15 cellular contexts compared by ENCODE assay signal in the genomic region with DNA sequence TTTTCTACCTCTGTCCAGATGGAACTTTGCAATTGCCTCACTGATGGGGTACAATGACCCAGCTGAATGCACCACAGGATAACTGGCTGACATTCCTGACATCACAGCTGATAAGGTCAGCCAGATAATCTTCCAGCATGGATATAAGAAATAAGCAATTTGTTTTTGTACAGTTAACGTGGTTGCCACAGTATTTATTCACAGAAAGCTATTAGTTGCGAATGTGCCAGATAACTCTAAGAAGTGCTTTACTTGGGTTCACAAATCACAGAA.
"Had no signal": no experiment of that assay in that cellular context is flagged by ENCODE, and none has a peak within 500 bp of the region (broad histone marks: within the 10 kb centered on the region; RNA-seq: fewer than 3 reads in every experiment).

No MANE protein-coding gene starts in this region.

- H3K27me3 Mint-ChIP-seq: activated naive CD4-positive, alpha-beta T cell treated with anti-CD3 and anti-CD28 coated beads, Interleukin-2, amount 50 U/mL, for 24 hours; naive B cell had no signal

- H3K4me3 Mint-ChIP-seq: activated naive CD4-positive, alpha-beta T cell treated with anti-CD3 and anti-CD28 coated beads, Interleukin-2, amount 50 U/mL, for 24 hours; naive B cell; T-helper 1 cell treated with Interleukin-12 subunit alpha and Interleukin-12 subunit beta and Interleukin-4 antibody, amounts not matched to agents 30 μg/mL and 1 μg/mL, for 36 hours had no signal

- DNase-seq: activated CD4-positive, CD25-positive, alpha-beta regulatory T cell treated with anti-CD3 and anti-CD28 coated beads, Interleukin-2, amount 50 U/mL, for 72 hours; activated gamma-delta T cell; effector memory CD4-positive, alpha-beta T cell; esophagus squamous epithelium; left colon; naive B cell; stimulated activated naive CD8-positive, alpha-beta T cell treated with anti-CD3 and anti-CD28 coated beads, Interleukin-15, Interleukin-2, amounts not matched to agents 100 U/mL and 50 U/mL, for 24 hours; substantia nigra; tibial artery had no signal

- H3K27ac ChIP-seq: cardiac muscle cell, esophagus squamous epithelium, hepatocyte, tibial artery had no signal

- H3K4me1 Mint-ChIP-seq: activated naive CD4-positive, alpha-beta T cell treated with anti-CD3 and anti-CD28 coated beads, Interleukin-2, amount 50 U/mL, for 24 hours had no signal

- FAIRE-seq: islet of Langerhans had no signal

- H3K36me3 Mint-ChIP-seq: activated naive CD4-positive, alpha-beta T cell treated with anti-CD3 and anti-CD28 coated beads, Interleukin-2, amount 50 U/mL, for 24 hours; naive B cell had no signal

- H3K27me3 ChIP-seq: cardiac muscle cell, esophagus squamous epithelium, hepatocyte, tibial artery had no signal

- H3K36me3 ChIP-seq: cardiac muscle cell, esophagus squamous epithelium, tibial artery had no signal

- H3K9me3 ChIP-seq: esophagus squamous epithelium, tibial artery had no signal

- H3K4me3 ChIP-seq: cardiac muscle cell, esophagus squamous epithelium, hepatocyte, lung, tibial artery had no signal

- H3K9me3 Mint-ChIP-seq: activated naive CD4-positive, alpha-beta T cell treated with anti-CD3 and anti-CD28 coated beads, Interleukin-2, amount 50 U/mL, for 24 hours; naive B cell; T-helper 1 cell treated with Interleukin-12 subunit alpha and Interleukin-12 subunit beta and Interleukin-4 antibody, amounts not matched to agents 30 μg/mL and 1 μg/mL, for 36 hours had no signal

- H3K27ac Mint-ChIP-seq: activated naive CD4-positive, alpha-beta T cell treated with anti-CD3 and anti-CD28 coated beads, Interleukin-2, amount 50 U/mL, for 24 hours; T-helper 1 cell treated with Interleukin-12 subunit alpha and Interleukin-12 subunit beta and Interleukin-4 antibody, amounts not matched to agents 30 μg/mL and 1 μg/mL, for 36 hours had no signal
